ENCODE assay signal across 8 cellular contexts in genomic region chr20:49281059-49281912, GRCh38. TPM values are rescaled to one million over a fixed set of nuclear protein-coding genes. Genes with fewer than 3 reads are reported as not detected.
A peak's percentile ranks its signal among the peaks of the same experiment; 100 is the strongest.
DNase-seq lines count a peak whose midpoint lies in the region; ATAC-seq and TF ChIP-seq lines count a peak whose summit lies in the region.

No MANE protein-coding gene starts in this region.

- ATAC-seq in body of pancreas, result no peak

- 63 to 66% methylated on average over 13 of the region's 13 CpGs for WGBS in sigmoid colon, 2 donors
- 70 to 76% methylated on average over 13 of the region's 13 CpGs for WGBS in body of pancreas, 2 donors

- H3K27me3 ChIP-seq in NT2/D1 (ENCODE audit: insufficient read depth, insufficient read length) (no peaks in the 10 kb centered on the region), sigmoid colon (no peaks in the 10 kb centered on the region), body of pancreas (no peaks in the 10 kb centered on the region)

- TF ChIP-seq CTCF in GM12864 (IDR thresholded peaks at IDR 0.05; ENCODE audit: low read depth, low read length, missing control alignments) (no peak), neural crest cell (conservative IDR thresholded peaks at IDR 0.05) (no peak), sigmoid colon (IDR thresholded peaks at IDR 0.05) (no peak), body of pancreas (IDR thresholded peaks at IDR 0.05) (no peak)

- H3K9me3 ChIP-seq in NT2/D1 (ENCODE audit: insufficient read depth, low read length) (peaks cover 77% of the 10 kb centered on the region), sigmoid colon (peaks cover 10 to 12% (median 10%) of the 10 kb centered on the region in 4 donors), body of pancreas (peaks cover 0 to 23% (median 0%) of the 10 kb centered on the region in 3 donors)

- DNase-seq in GM12864 (ENCODE audit: low read depth), result no peak
- DNase-seq in NT2/D1 (ENCODE audit: low read depth, low spot score), result no peak
- no peak for DNase-seq in neural crest cell (ENCODE audit: low read depth, low spot score)
- DNase-seq in sigmoid colon, result no peak
- DNase-seq in effector CD4-positive, alpha-beta T cell, result no peak
- no peak for DNase-seq in NCI-H2171 treated with DMSO at 0.1 percent for 48 hours (lab: John Stamatoyannopoulos, UW)
- no peak for DNase-seq in body of pancreas

- H3K4me1 ChIP-seq in NT2/D1 (ENCODE audit: insufficient read depth, insufficient read length) (no peaks in the 10 kb centered on the region), sigmoid colon (peaks cover 0 to 56% (median 46%) of the 10 kb centered on the region in 4 donors), body of pancreas (peaks cover 50% of the 10 kb centered on the region)

- peaks cover 78% of the 10 kb centered on the region for H3K36me3 ChIP-seq in NT2/D1 (ENCODE audit: insufficient read depth, insufficient read length, low read length)
- peaks cover 43 to 68% (median 63%) of the 10 kb centered on the region in 4 donors for H3K36me3 ChIP-seq in sigmoid colon
- peaks cover 35 to 36% of the 10 kb centered on the region in 2 donors for H3K36me3 ChIP-seq in body of pancreas (replicated peaks in 1 of 2; ENCODE audit: insufficient read depth in 1 of 2, low read depth in 2 of 2)

- peak overlapping the region; percentile 46 for H3K4me3 Mint-ChIP-seq in dendritic cell treated with granulocyte-macrophage colony-stimulating factor and Interleukin-4, amounts not matched to agents 40 ng/mL and 50 ng/mL, for 4 days
- peak overlapping the region; percentile 97 for H3K4me3 Mint-ChIP-seq in neural crest cell

- intact Hi-C loops in dendritic cell treated with granulocyte-macrophage colony-stimulating factor and Interleukin-4, amounts not matched to agents 40 ng/mL and 50 ng/mL, for 4 days (cut with micrococcal nuclease), result no loop called here
- intact Hi-C loops in sigmoid colon (cut with DNase I) (no loop called here), body of pancreas (cut with DNase I) (no loop called here)

- no peak overlapping the region for H3K27ac ChIP-seq in sigmoid colon
- H3K27ac ChIP-seq in body of pancreas, result peak overlapping the region in 1 of 4 donors; percentile 54

- H3K36me3 Mint-ChIP-seq in dendritic cell treated with granulocyte-macrophage colony-stimulating factor and Interleukin-4, amounts not matched to agents 40 ng/mL and 50 ng/mL, for 4 days (ENCODE audit: low read depth), result peaks cover 96% of the 10 kb centered on the region
- H3K36me3 Mint-ChIP-seq in neural crest cell (ENCODE audit: low read depth), result peaks cover 79% of the 10 kb centered on the region

- H3K27ac Mint-ChIP-seq in dendritic cell treated with granulocyte-macrophage colony-stimulating factor and Interleukin-4, amounts not matched to agents 40 ng/mL and 50 ng/mL, for 4 days, result peak overlapping the region; percentile 56
- H3K27ac Mint-ChIP-seq in neural crest cell (ENCODE audit: unreplicated experiment), result peak overlapping the region; percentile 97

- TF ChIP-seq EP300 in sigmoid colon (IDR thresholded peaks at IDR 0.05), result no peak

- peak overlapping the region; percentile 87 for H3K4me3 ChIP-seq in GM12864 (ENCODE audit: low read depth, low read length)
- peak overlapping the region; percentile 98 for H3K4me3 ChIP-seq in NT2/D1 (ENCODE audit: insufficient read length, low read depth)
- H3K4me3 ChIP-seq in sigmoid colon, result no peak overlapping the region
- no peak overlapping the region for H3K4me3 ChIP-seq in body of pancreas

- peaks cover 65% of the 10 kb centered on the region for H3K9me3 Mint-ChIP-seq in dendritic cell treated with granulocyte-macrophage colony-stimulating factor and Interleukin-4, amounts not matched to agents 40 ng/mL and 50 ng/mL, for 4 days
- peaks cover 2% of the 10 kb centered on the region for H3K9me3 Mint-ChIP-seq in neural crest cell

- no peaks in the 10 kb centered on the region for H3K27me3 Mint-ChIP-seq in dendritic cell treated with granulocyte-macrophage colony-stimulating factor and Interleukin-4, amounts not matched to agents 40 ng/mL and 50 ng/mL, for 4 days
- peaks cover 39% of the 10 kb centered on the region for H3K27me3 Mint-ChIP-seq in neural crest cell (ENCODE audit: low read depth)

- peaks cover 60% of the 10 kb centered on the region for H3K4me1 Mint-ChIP-seq in dendritic cell treated with granulocyte-macrophage colony-stimulating factor and Interleukin-4, amounts not matched to agents 40 ng/mL and 50 ng/mL, for 4 days (ENCODE audit: low read depth)
- H3K4me1 Mint-ChIP-seq in neural crest cell, result peaks cover 85% of the 10 kb centered on the region

- no peak overlapping the region for H3K9ac ChIP-seq in NT2/D1 (ENCODE audit: insufficient read length, low read depth)

- TF ChIP-seq POLR2A in sigmoid colon (IDR thresholded peaks at IDR 0.05) (no peak), body of pancreas (IDR thresholded peaks at IDR 0.05) (no peak)

RNA-seq across cellular contexts. Expression of gene ZNFX1, which starts 3.4 kb away (rescaled TPM):
- total RNA-seq in neural crest cell (10.0 and 10.4 TPM in 2 replicates), sigmoid colon (10 to 100 TPM; 25.7 to 32.1 (median 29.6) TPM), body of pancreas (10 to 100 TPM in 1 of 2 donors, 1 to 10 TPM in 1; 7.3 to 17.4 TPM)
- polyA plus RNA-seq in sigmoid colon, result 10 to 100 TPM in 1 of 3 donors, 1 to 10 TPM in 2; 7.2 to 20.2 (median 9.5) TPM

Comparison
In these comparisons a context has a peak if more than half of its experiments do, and no peak if none do; other contexts are left out.
1. H3K4me3 ChIP-seq: peak in GM12864 (single experiment) and NT2/D1 (single experiment); none in sigmoid colon (0 of 4) and body of pancreas (0 of 2).